Comparison of ENCODE assay signal across 16 cellular contexts in the genomic region with DNA sequence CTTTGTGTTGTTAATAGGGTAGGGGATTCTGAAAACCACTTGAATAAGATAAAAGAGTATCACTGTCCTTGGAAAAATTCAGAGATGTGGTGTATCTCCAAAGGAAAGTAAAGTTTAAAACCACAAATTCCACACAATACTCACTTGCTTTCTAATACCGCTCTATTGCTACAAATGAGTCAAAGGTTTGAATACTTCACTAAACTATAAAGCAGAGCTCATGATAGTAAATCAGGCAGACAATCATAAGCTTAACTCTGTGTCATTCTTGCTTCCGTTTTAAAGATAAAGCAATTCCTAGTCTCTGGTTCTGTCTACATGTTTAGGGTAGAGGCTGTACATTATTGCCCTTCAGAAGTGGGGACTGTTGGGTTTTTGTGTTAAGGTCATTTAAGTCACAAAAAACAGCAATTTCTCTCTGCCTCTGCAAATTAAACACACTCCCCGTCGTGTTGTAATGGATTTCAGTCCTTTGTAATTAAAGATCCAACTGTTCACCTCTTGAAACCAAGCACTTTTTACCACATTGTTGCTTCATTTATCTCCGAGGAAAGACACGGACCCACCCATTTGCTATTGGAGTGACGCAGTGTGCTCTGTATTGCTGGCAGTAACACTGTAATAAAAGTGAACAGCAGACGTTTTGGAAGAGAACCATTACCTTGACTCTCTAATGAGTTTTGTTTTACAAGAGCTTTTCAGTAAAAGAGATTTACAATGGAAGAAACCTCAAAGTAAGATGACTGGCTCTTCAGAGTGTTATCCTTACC.
A peak's percentile ranks its signal among the peaks of the same experiment; 100 is the strongest.
DNase-seq lines count a peak whose midpoint lies in the region; ATAC-seq, FAIRE-seq and TF ChIP-seq lines count a peak whose summit lies in the region.
"Had no signal": no experiment of that assay in that cellular context is flagged by ENCODE, and none has a peak within 500 bp of the region (broad histone marks: within the 10 kb centered on the region; RNA-seq: fewer than 3 reads in every experiment).

No MANE protein-coding gene starts in this region.

- no peak for FAIRE-seq in bronchial epithelial cell (lab: Jason Lieb, UNC)
- FAIRE-seq: GM12892, GM19239 had no signal

- H3K27me3 ChIP-seq in bronchial epithelial cell (ENCODE audit: control insufficient read depth, insufficient read depth, low read length): no peaks in the 10 kb centered on the region
- H3K27me3 ChIP-seq in suprapubic skin: no peaks in the 10 kb centered on the region
- H3K27me3 ChIP-seq: colonic mucosa, uterus had no signal

- H3K36me3 Mint-ChIP-seq in activated naive CD4-positive, alpha-beta T cell treated with anti-CD3 and anti-CD28 coated beads, Interleukin-2, amount 10 ng/mL, durations not matched to agents 7 days and 5 days: no peaks in the 10 kb centered on the region
- no peaks in the 10 kb centered on the region for H3K36me3 Mint-ChIP-seq in natural killer cell

- H3K27me3 Mint-ChIP-seq in activated naive CD4-positive, alpha-beta T cell treated with anti-CD3 and anti-CD28 coated beads, Interleukin-2, amount 10 ng/mL, durations not matched to agents 7 days and 5 days: no peaks in the 10 kb centered on the region
- no peaks in the 10 kb centered on the region for H3K27me3 Mint-ChIP-seq in natural killer cell (ENCODE audit: low read depth in 2 of 2)

- TF ChIP-seq POLR2A in suprapubic skin (IDR thresholded peaks at IDR 0.05): no peak

- H3K36me3 ChIP-seq in bronchial epithelial cell (ENCODE audit: control insufficient read depth, insufficient read depth, low read length) (no peaks in the 10 kb centered on the region), mesodermal cell (ENCODE audit: control insufficient read depth, insufficient read depth, low read length) (no peaks in the 10 kb centered on the region), suprapubic skin (no peaks in the 10 kb centered on the region)
- H3K36me3 ChIP-seq: colonic mucosa, uterus had no signal

- CTCF ChIA-PET in activated naive CD4-positive, alpha-beta T cell treated with anti-CD3 and anti-CD28 coated beads, Interleukin-2, amount 10 ng/mL, durations not matched to agents 7 days and 5 days (lab: Charles Lee): no interaction called here

- H3K27ac ChIP-seq in mesodermal cell (ENCODE audit: low read depth, low read length, severe bottlenecking) (peak overlapping the region; percentile 78), suprapubic skin (peak overlapping the region; percentile 34)
- H3K27ac ChIP-seq: C4-2B, colonic mucosa, uterus had no signal

- DNase-seq in NCI-H69 (lab: John Stamatoyannopoulos, UW) (peak; percentile 24), bronchial epithelial cell (ENCODE audit: low read depth) (peak; percentile 3), suprapubic skin (ENCODE audit: low spot score in 2 of 2) (no peak), natural killer cell (no peak)
- no peak for DNase-seq in activated naive CD4-positive, alpha-beta T cell treated with anti-CD3 and anti-CD28 coated beads, Interleukin-2, amount 10 ng/mL, durations not matched to agents 7 days and 5 days
- DNase-seq: activated CD4-positive, alpha-beta T cell treated with anti-CD3 and anti-CD28 coated beads for 1 hour; colonic mucosa; NCI-H345; stimulated activated CD4-positive, alpha-beta T cell treated with anti-CD3 and anti-CD28 coated beads, Interleukin-4, amount 100 ng/mL, for 1 hour; uterus had no signal

- H3K4me1 ChIP-seq in mesodermal cell (ENCODE audit: control insufficient read depth, insufficient read depth, low read length, poor library complexity, severe bottlenecking): no peaks in the 10 kb centered on the region
- H3K4me1 ChIP-seq in suprapubic skin: no peaks in the 10 kb centered on the region
- H3K4me1 ChIP-seq: colonic mucosa, uterus had no signal

- no peak overlapping the region for H3K27ac Mint-ChIP-seq in activated naive CD4-positive, alpha-beta T cell treated with anti-CD3 and anti-CD28 coated beads, Interleukin-2, amount 10 ng/mL, durations not matched to agents 7 days and 5 days
- H3K27ac Mint-ChIP-seq in natural killer cell: no peak overlapping the region
- H3K27ac Mint-ChIP-seq: T-helper 1 cell treated with Interleukin-12 subunit alpha and Interleukin-12 subunit beta and Interleukin-4 antibody, amounts not matched to agents 30 μg/mL and 1 μg/mL, for 36 hours had no signal

- ATAC-seq in activated CD4-positive, CD25-positive, alpha-beta regulatory T cell treated with anti-CD3 and anti-CD28 coated beads, Interleukin-2, amount 50 U/mL, for 24 hours: no peak
- no peak for ATAC-seq in natural killer cell

- intact Hi-C loops in natural killer cell (cut with micrococcal nuclease): no loop called here

- no peak overlapping the region for H3K4me3 ChIP-seq in bronchial epithelial cell (ENCODE audit: low read depth, low read length)
- no peak overlapping the region for H3K4me3 ChIP-seq in mesodermal cell (ENCODE audit: extremely low read depth, insufficient read depth, low read length, poor library complexity, severe bottlenecking)
- H3K4me3 ChIP-seq in suprapubic skin: no peak overlapping the region
- H3K4me3 ChIP-seq: colonic mucosa, uterus had no signal

- TF ChIP-seq EP300 in suprapubic skin (IDR thresholded peaks at IDR 0.05): no peak

- no peak overlapping the region for H3K4me3 Mint-ChIP-seq in activated naive CD4-positive, alpha-beta T cell treated with anti-CD3 and anti-CD28 coated beads, Interleukin-2, amount 10 ng/mL, durations not matched to agents 7 days and 5 days
- no peak overlapping the region for H3K4me3 Mint-ChIP-seq in natural killer cell
- H3K4me3 Mint-ChIP-seq: T-helper 1 cell treated with Interleukin-12 subunit alpha and Interleukin-12 subunit beta and Interleukin-4 antibody, amounts not matched to agents 30 μg/mL and 1 μg/mL, for 36 hours had no signal

- WGBS in mesodermal cell (ENCODE audit: insufficient coverage in 2 of 2), 2 experiments: 78 to 80% methylated on average over 1 to 3 of the region's 8 CpGs
- WGBS in suprapubic skin: 17% methylated on average over 8 of the region's 8 CpGs

- no peaks in the 10 kb centered on the region for H3K9me3 ChIP-seq in mesodermal cell (ENCODE audit: control insufficient read depth, low read length)
- no peaks in the 10 kb centered on the region for H3K9me3 ChIP-seq in suprapubic skin
- H3K9me3 ChIP-seq: colonic mucosa, uterus had no signal

- H3K9me3 Mint-ChIP-seq in activated naive CD4-positive, alpha-beta T cell treated with anti-CD3 and anti-CD28 coated beads, Interleukin-2, amount 10 ng/mL, durations not matched to agents 7 days and 5 days: peaks cover 2% of the 10 kb centered on the region
- peaks cover 8 to 10% of the 10 kb centered on the region in 2 donors for H3K9me3 Mint-ChIP-seq in natural killer cell
- H3K9me3 Mint-ChIP-seq: T-helper 1 cell treated with Interleukin-12 subunit alpha and Interleukin-12 subunit beta and Interleukin-4 antibody, amounts not matched to agents 30 μg/mL and 1 μg/mL, for 36 hours had no signal

- no peaks in the 10 kb centered on the region for H3K4me1 Mint-ChIP-seq in activated naive CD4-positive, alpha-beta T cell treated with anti-CD3 and anti-CD28 coated beads, Interleukin-2, amount 10 ng/mL, durations not matched to agents 7 days and 5 days
- no peaks in the 10 kb centered on the region for H3K4me1 Mint-ChIP-seq in natural killer cell

- TF ChIP-seq CTCF in bronchial epithelial cell (IDR thresholded peaks at IDR 0.05; ENCODE audit: insufficient read depth, low read length, severe bottlenecking): no peak
- no peak for TF ChIP-seq CTCF in suprapubic skin (IDR thresholded peaks at IDR 0.05)
- TF ChIP-seq CTCF in natural killer cell (IDR thresholded peaks at IDR 0.05): no peak

Comparison
In these comparisons a context has a peak if more than half of its experiments do, and no peak if none do; other contexts are left out.
1. DNase-seq: peak in NCI-H69 (single experiment) and bronchial epithelial cell (single experiment); none in suprapubic skin (0 of 2), activated naive CD4-positive, alpha-beta T cell treated with anti-CD3 and anti-CD28 coated beads, Interleukin-2, amount 10 ng/mL, durations not matched to agents 7 days and 5 days (single experiment) and natural killer cell (single experiment).